17 cellular contexts compared by ENCODE assay signal in the genomic region with DNA sequence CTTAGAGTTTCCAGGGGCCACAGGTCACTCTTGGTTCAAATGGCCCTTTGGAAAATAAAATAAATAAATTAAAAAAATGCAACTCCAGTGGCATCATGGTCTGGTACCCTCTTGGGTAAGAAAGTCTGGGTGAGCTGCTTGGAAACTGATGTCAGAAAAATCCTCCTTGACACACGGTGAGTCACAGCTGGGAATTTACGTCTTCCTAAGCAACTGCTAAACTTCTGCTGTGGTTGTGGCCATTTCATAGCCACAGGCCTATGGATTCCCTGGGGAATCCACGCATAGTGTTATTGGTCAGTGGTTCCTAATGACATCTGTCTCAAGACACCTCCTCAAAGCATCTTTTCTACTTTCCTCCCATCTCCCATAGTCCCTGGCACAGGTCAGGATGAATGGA.
DNase-seq lines count a peak whose midpoint lies in the region; ATAC-seq and TF ChIP-seq lines count a peak whose summit lies in the region.
"Had no signal": no experiment of that assay in that cellular context is flagged by ENCODE, and none has a peak within 500 bp of the region (broad histone marks: within the 10 kb centered on the region; RNA-seq: fewer than 3 reads in every experiment).

No MANE protein-coding gene starts in this region.

- intact Hi-C loops in CD14-positive monocyte (cut with micrococcal nuclease), result no loop called here

- no peak for ATAC-seq in activated T-cell treated with anti-CD3 and anti-CD28 coated beads, Interleukin-2, amount 50 U/mL, for 4 hours
- ATAC-seq: HepG2, natural killer cell had no signal

- H3K36me3 ChIP-seq in ACC112 (ENCODE audit: insufficient read depth, low read length), result no peaks in the 10 kb centered on the region
- no peaks in the 10 kb centered on the region for H3K36me3 ChIP-seq in adipocyte (ENCODE audit: control insufficient read depth, insufficient read depth, low read length, severe bottlenecking)
- H3K36me3 ChIP-seq in HAP-1 (replicated peaks), result no peaks in the 10 kb centered on the region
- H3K36me3 ChIP-seq: ascending aorta; BLaER1 treated with 17β-estradiol and CSF1 and Interleukin-3, amounts not matched to agents 10 nM and 100 nM; spleen; transverse colon had no signal

- peak overlapping the region; percentile 90 for H3K27ac Mint-ChIP-seq in HFFc6
- H3K27ac Mint-ChIP-seq in glutamatergic neuron (ENCODE audit: unreplicated experiment), result peak overlapping the region; percentile 38
- H3K27ac Mint-ChIP-seq in CD14-positive monocyte, result peak overlapping the region in 1 of 7 donors; percentile 63
- H3K27ac Mint-ChIP-seq: natural killer cell; T-helper 2 cell treated with Interferon-gamma antibody and Interleukin-4, amounts not matched to agents 5 μg/mL and 100 μg/mL, for 36 hours had no signal

- H3K4me3 ChIP-seq in ACC112 (ENCODE audit: low read depth, low read length) (no peak overlapping the region), adipocyte (ENCODE audit: low read length) (no peak overlapping the region), HAP-1 (no peak overlapping the region)
- H3K4me3 ChIP-seq: ascending aorta; BLaER1 treated with 17β-estradiol and CSF1 and Interleukin-3, amounts not matched to agents 10 nM and 100 nM; spleen; transverse colon had no signal

- H3K4me1 ChIP-seq in ACC112 (ENCODE audit: control insufficient read depth, insufficient read depth, low read length, unreplicated experiment) (peaks cover 31% of the 10 kb centered on the region), adipocyte (ENCODE audit: control insufficient read depth, insufficient read depth, low read length) (peaks cover 28% of the 10 kb centered on the region), HAP-1 (no peaks in the 10 kb centered on the region)
- H3K4me1 ChIP-seq: BLaER1 treated with 17β-estradiol and CSF1 and Interleukin-3, amounts not matched to agents 10 nM and 100 nM; transverse colon had no signal

- H3K27ac ChIP-seq in ACC112 (ENCODE audit: low read depth, low read length), result peak overlapping the region; percentile 90
- H3K27ac ChIP-seq: BLaER1 treated with 17β-estradiol and CSF1 and Interleukin-3, amounts not matched to agents 10 nM and 100 nM; transverse colon had no signal

- H3K4me1 Mint-ChIP-seq in HFFc6 (ENCODE audit: low read depth), result peaks cover 44% of the 10 kb centered on the region
- H3K4me1 Mint-ChIP-seq in glutamatergic neuron (ENCODE audit: low read depth, unreplicated experiment), result peaks cover 12% of the 10 kb centered on the region
- no peaks in the 10 kb centered on the region for H3K4me1 Mint-ChIP-seq in CD14-positive monocyte
- peaks cover 2% of the 10 kb centered on the region for H3K4me1 Mint-ChIP-seq in activated T-cell treated with anti-CD3 and anti-CD28 coated beads, Interleukin-2, amount 50 U/mL, for 4 hours (ENCODE audit: low read depth)
- H3K4me1 Mint-ChIP-seq: natural killer cell had no signal

- no peak for TF ChIP-seq CTCF in HFFc6 (IDR thresholded peaks at IDR 0.05)
- no peak for TF ChIP-seq CTCF in glutamatergic neuron (IDR thresholded peaks at IDR 0.05; ENCODE audit: partially characterized antibody, unreplicated experiment)
- no peak for TF ChIP-seq CTCF in CD14-positive monocyte (IDR thresholded peaks at IDR 0.05)

- no peaks in the 10 kb centered on the region for H3K9me3 ChIP-seq in adipocyte (ENCODE audit: control insufficient read depth, low read length)
- H3K9me3 ChIP-seq in HAP-1, result no peaks in the 10 kb centered on the region
- H3K9me3 ChIP-seq: ascending aorta; BLaER1 treated with 17β-estradiol and CSF1 and Interleukin-3, amounts not matched to agents 10 nM and 100 nM; transverse colon had no signal

- no peaks in the 10 kb centered on the region; the same call in 1 of the 2 replicates for H3K36me3 Mint-ChIP-seq in HFFc6 (ENCODE audit: low read depth)
- no peaks in the 10 kb centered on the region for H3K36me3 Mint-ChIP-seq in glutamatergic neuron (ENCODE audit: unreplicated experiment)
- no peaks in the 10 kb centered on the region for H3K36me3 Mint-ChIP-seq in CD14-positive monocyte
- H3K36me3 Mint-ChIP-seq in activated T-cell treated with anti-CD3 and anti-CD28 coated beads, Interleukin-2, amount 50 U/mL, for 4 hours (ENCODE audit: insufficient read depth), result no peaks in the 10 kb centered on the region

- no peaks in the 10 kb centered on the region for H3K27me3 ChIP-seq in ACC112 (ENCODE audit: insufficient read depth, low read length)
- H3K27me3 ChIP-seq in adipocyte (replicated peaks; ENCODE audit: control insufficient read depth, insufficient read depth, low read length), result no peaks in the 10 kb centered on the region
- H3K27me3 ChIP-seq in HAP-1 (ENCODE audit: low read depth), result no peaks in the 10 kb centered on the region
- H3K27me3 ChIP-seq: ascending aorta; BLaER1 treated with 17β-estradiol and CSF1 and Interleukin-3, amounts not matched to agents 10 nM and 100 nM; transverse colon had no signal

- H3K9me3 Mint-ChIP-seq in HFFc6, result no peaks in the 10 kb centered on the region
- H3K9me3 Mint-ChIP-seq in glutamatergic neuron (ENCODE audit: unreplicated experiment), result no peaks in the 10 kb centered on the region
- H3K9me3 Mint-ChIP-seq in CD14-positive monocyte, result peaks cover 0 to 4% (median 0%) of the 10 kb centered on the region in 7 donors
- no peaks in the 10 kb centered on the region for H3K9me3 Mint-ChIP-seq in activated T-cell treated with anti-CD3 and anti-CD28 coated beads, Interleukin-2, amount 50 U/mL, for 4 hours
- H3K9me3 Mint-ChIP-seq: T-helper 2 cell treated with Interferon-gamma antibody and Interleukin-4, amounts not matched to agents 5 μg/mL and 100 μg/mL, for 36 hours had no signal

- DNase-seq in HFFc6 (peak; percentile 84), adipocyte (ENCODE audit: low read depth) (peak; percentile 73), glutamatergic neuron (no peak), HAP-1 (ENCODE audit: low spot score in 2 of 2) (no peak), CD14-positive monocyte (ENCODE audit: low spot score) (no peak)
- DNase-seq in activated T-cell treated with anti-CD3 and anti-CD28 coated beads, Interleukin-2, amount 50 U/mL, for 4 hours, result no peak
- no peak for DNase-seq in activated CD4-positive, alpha-beta T cell treated with anti-CD3 and anti-CD28 coated beads for 1 hour
- DNase-seq: erythroblast, natural killer cell, NCI-H1930, spleen, transverse colon had no signal

- peak overlapping the region; percentile 46; the same call in 1 of the 2 replicates for H3K4me3 Mint-ChIP-seq in HFFc6
- H3K4me3 Mint-ChIP-seq in glutamatergic neuron (ENCODE audit: unreplicated experiment), result no peak overlapping the region
- no peak overlapping the region for H3K4me3 Mint-ChIP-seq in CD14-positive monocyte
- no peak overlapping the region for H3K4me3 Mint-ChIP-seq in activated T-cell treated with anti-CD3 and anti-CD28 coated beads, Interleukin-2, amount 50 U/mL, for 4 hours
- H3K4me3 Mint-ChIP-seq: natural killer cell; T-helper 2 cell treated with Interferon-gamma antibody and Interleukin-4, amounts not matched to agents 5 μg/mL and 100 μg/mL, for 36 hours had no signal

- no peak overlapping the region for H3K9ac ChIP-seq in adipocyte (ENCODE audit: low read length)
- H3K9ac ChIP-seq: BLaER1 treated with 17β-estradiol and CSF1 and Interleukin-3, amounts not matched to agents 10 nM and 100 nM had no signal

- H2AFZ ChIP-seq in ACC112 (ENCODE audit: low read length, unreplicated experiment), result peak overlapping the region; percentile 70

- H3K27me3 Mint-ChIP-seq in HFFc6 (ENCODE audit: insufficient read depth) (no peaks in the 10 kb centered on the region), glutamatergic neuron (ENCODE audit: unreplicated experiment) (no peaks in the 10 kb centered on the region), CD14-positive monocyte (ENCODE audit: low read depth in 3 of 3) (peaks cover under 1 to 4% (median 2%) of the 10 kb centered on the region in 3 donors)
- H3K27me3 Mint-ChIP-seq in activated T-cell treated with anti-CD3 and anti-CD28 coated beads, Interleukin-2, amount 50 U/mL, for 4 hours (ENCODE audit: low read depth), result peaks cover 3% of the 10 kb centered on the region

- H3K79me2 ChIP-seq in ACC112 (ENCODE audit: control insufficient read depth, insufficient read depth, low read length, unreplicated experiment), result no peaks in the 10 kb centered on the region

- in situ Hi-C loops in HAP-1 (cut with MboI; ENCODE audit: low sequenced_read_pairs), result no loop called here

Comparison
In these comparisons a context has a peak if more than half of its experiments do, and no peak if none do; other contexts are left out.
1. DNase-seq: peak in HFFc6 (single experiment) and adipocyte (single experiment); none in glutamatergic neuron (single experiment), HAP-1 (0 of 2), CD14-positive monocyte (single experiment), activated T-cell treated with anti-CD3 and anti-CD28 coated beads, Interleukin-2, amount 50 U/mL, for 4 hours (single experiment) and activated CD4-positive, alpha-beta T cell treated with anti-CD3 and anti-CD28 coated beads for 1 hour (single experiment).